ENCODE assay signal across 8 cellular contexts in genomic region chr9:134778841-134779411, GRCh38.
A peak's percentile ranks its signal among the peaks of the same experiment; 100 is the strongest.
DNase-seq lines count a peak whose midpoint lies in the region; ATAC-seq, FAIRE-seq and TF ChIP-seq lines count a peak whose summit lies in the region.

No MANE protein-coding gene starts in this region.

- intact Hi-C loops in PC-3 (cut with micrococcal nuclease) (no loop called here), pancreas (cut with DNase I) (loop anchor here in 1 of 3 donors (5.0 kb wide), 1 partner anchor 633 kb away; no protein-coding TSS in a partner anchor)

- H3K4me3 ChIP-seq in PC-3 (ENCODE audit: low read length) = no peak overlapping the region
- H3K4me3 ChIP-seq in fibroblast of mammary gland (ENCODE audit: control insufficient read depth, low read depth, low read length) = no peak overlapping the region
- no peak overlapping the region for H3K4me3 ChIP-seq in pancreas

- no peaks in the 10 kb centered on the region for H3K4me1 ChIP-seq in PC-3 (ENCODE audit: insufficient read depth, low read length)
- H3K4me1 ChIP-seq in pancreas = no peaks in the 10 kb centered on the region

- TF ChIP-seq POLR2A in GM12891 (IDR thresholded peaks at IDR 0.05; ENCODE audit: low read depth, low read length) = no peak

- 34 to 41% methylated on average over 17 of the region's 17 CpGs for WGBS in pancreas, 2 donors

- H3K9me3 Mint-ChIP-seq in activated CD4-positive, alpha-beta T cell treated with anti-CD3 and anti-CD28 coated beads, Interleukin-2, amount 10 ng/mL, durations not matched to agents 7 days and 5 days = no peaks in the 10 kb centered on the region

- POLR2A ChIA-PET in PC-3 (lab: Charles Lee; ENCODE audit: unreplicated experiment) = no interaction called here
- POLR2A ChIA-PET in activated CD4-positive, alpha-beta T cell treated with anti-CD3 and anti-CD28 coated beads, Interleukin-2, amount 10 ng/mL, durations not matched to agents 7 days and 5 days (lab: Charles Lee) = no interaction called here

- peak; percentile 21 for DNase-seq in NCI-H2227 (lab: John Stamatoyannopoulos, UW; ENCODE audit: unreplicated experiment)
- DNase-seq in NCI-H2227 treated with DMSO at 0.1 percent for 48 hours (lab: John Stamatoyannopoulos, UW) = no peak
- peak; percentile 60 for DNase-seq in PC-3
- DNase-seq in fibroblast of mammary gland (ENCODE audit: low read depth) = peak; percentile 63
- peak in 5 of 6 donors; percentile 32 to 72 (median 48) for DNase-seq in pancreas
- DNase-seq in GM12891 (ENCODE audit: insufficient read length, low spot score) = no peak
- DNase-seq in NCI-H1105 (lab: John Stamatoyannopoulos, UW) = no peak
- DNase-seq in activated CD4-positive, alpha-beta T cell treated with anti-CD3 and anti-CD28 coated beads, Interleukin-2, amount 10 ng/mL, durations not matched to agents 7 days and 5 days = no peak

- no peaks in the 10 kb centered on the region for H3K79me2 ChIP-seq in PC-3 (ENCODE audit: low read length)

- no peak overlapping the region for H3K9ac ChIP-seq in PC-3 (ENCODE audit: low read length)

- ATAC-seq in PC-3 (peak; percentile 84), pancreas (peak; percentile 74 to 89 (median 78))

- no TSS peak for BruUV-seq in PC-3 (replicated peaks; lab: Mats Ljungman, UMichigan)

- no peaks in the 10 kb centered on the region for H4K20me1 ChIP-seq in PC-3 (ENCODE audit: low read length)

- CTCF ChIA-PET in PC-3 (lab: Charles Lee) = no interaction called here
- CTCF ChIA-PET in activated CD4-positive, alpha-beta T cell treated with anti-CD3 and anti-CD28 coated beads, Interleukin-2, amount 10 ng/mL, durations not matched to agents 7 days and 5 days (lab: Charles Lee) = no interaction called here

- no peaks in the 10 kb centered on the region for H3K27me3 Mint-ChIP-seq in activated CD4-positive, alpha-beta T cell treated with anti-CD3 and anti-CD28 coated beads, Interleukin-2, amount 10 ng/mL, durations not matched to agents 7 days and 5 days

- H3K27ac ChIP-seq in PC-3 (ENCODE audit: low read length) = no peak overlapping the region
- no peak overlapping the region for H3K27ac ChIP-seq in pancreas

- H2AFZ ChIP-seq in PC-3 (ENCODE audit: low read length) = no peak overlapping the region

- no peaks in the 10 kb centered on the region for H3K9me2 ChIP-seq in PC-3 (replicated peaks; ENCODE audit: low read length)

- FAIRE-seq in pancreas (lab: Jason Lieb, UNC) (no peak), GM12891 (lab: Jason Lieb, UNC) (no peak)

- H3K4me3 Mint-ChIP-seq in activated CD4-positive, alpha-beta T cell treated with anti-CD3 and anti-CD28 coated beads, Interleukin-2, amount 10 ng/mL, durations not matched to agents 7 days and 5 days = no peak overlapping the region

- TF ChIP-seq CTCF in PC-3 (conservative IDR thresholded peaks at IDR 0.05; ENCODE audit: low read depth, low read length) (peak; percentile 62), fibroblast of mammary gland (conservative IDR thresholded peaks at IDR 0.05; ENCODE audit: control insufficient read depth, insufficient read depth, low read depth, low read length) (peak; percentile 63), pancreas (IDR thresholded peaks at IDR 0.05) (peak; percentile 22 to 40 (median 36))

- no peak overlapping the region for H3K4me2 ChIP-seq in PC-3 (ENCODE audit: low read length)

- no peaks in the 10 kb centered on the region for H3K36me3 Mint-ChIP-seq in activated CD4-positive, alpha-beta T cell treated with anti-CD3 and anti-CD28 coated beads, Interleukin-2, amount 10 ng/mL, durations not matched to agents 7 days and 5 days (ENCODE audit: low read depth)

- no peaks in the 10 kb centered on the region for H3K9me3 ChIP-seq in PC-3 (ENCODE audit: low read length)
- H3K9me3 ChIP-seq in pancreas = no peaks in the 10 kb centered on the region

- H3K4me1 Mint-ChIP-seq in activated CD4-positive, alpha-beta T cell treated with anti-CD3 and anti-CD28 coated beads, Interleukin-2, amount 10 ng/mL, durations not matched to agents 7 days and 5 days = no peaks in the 10 kb centered on the region

- H3K27ac Mint-ChIP-seq in activated CD4-positive, alpha-beta T cell treated with anti-CD3 and anti-CD28 coated beads, Interleukin-2, amount 10 ng/mL, durations not matched to agents 7 days and 5 days = no peak overlapping the region

- H3K36me3 ChIP-seq in PC-3 (ENCODE audit: low read depth, low read length) = no peaks in the 10 kb centered on the region
- no peaks in the 10 kb centered on the region for H3K36me3 ChIP-seq in pancreas

- H3K27me3 ChIP-seq in PC-3 (ENCODE audit: low read length) = no peaks in the 10 kb centered on the region
- H3K27me3 ChIP-seq in pancreas = peaks cover 0 to 2% (median 0%) of the 10 kb centered on the region in 4 donors

- no peaks in the 10 kb centered on the region for H3F3A ChIP-seq in PC-3 (ENCODE audit: low read length, unreplicated experiment)

TF ChIP-seq in GM12891, 5 proteins besides CTCF, POLR2A, EP300 and RAD21:
- no peak for TF ChIP-seq POLR2AphosphoS5 (IDR thresholded peaks at IDR 0.05; ENCODE audit: low read depth, low read length)
- TF ChIP-seq SPI1 (IDR thresholded peaks at IDR 0.05; ENCODE audit: low read depth, low read length) = no peak
- no peak for TF ChIP-seq PAX5 (IDR thresholded peaks at IDR 0.05; ENCODE audit: insufficient read depth, low read length, severe bottlenecking)
- TF ChIP-seq TAF1 (IDR thresholded peaks at IDR 0.05; ENCODE audit: low read depth, low read length) = no peak

Comparison
In these comparisons a context has a peak if more than half of its experiments do, and no peak if none do; other contexts are left out.
1. DNase-seq: peak in NCI-H2227 (single experiment), PC-3 (single experiment), fibroblast of mammary gland (single experiment) and pancreas (5 of 6); none in NCI-H2227 treated with DMSO at 0.1 percent for 48 hours (single experiment), GM12891 (single experiment), NCI-H1105 (single experiment) and activated CD4-positive, alpha-beta T cell treated with anti-CD3 and anti-CD28 coated beads, Interleukin-2, amount 10 ng/mL, durations not matched to agents 7 days and 5 days (single experiment).
2. Peak in every context shown above with its lines, with median percentiles within 50 percentile points of each other: CTCF ChIP-seq.